ENCODE assay signal across 1 cellular context in genomic region chr14:103110681-103111296, GRCh38.
TF ChIP-seq lines count a peak whose summit lies in the region.

No MANE protein-coding gene starts in this region.

TF ChIP-seq in H1, 55 proteins besides CTCF, POLR2A, EP300 and RAD21:
- TF ChIP-seq SIN3A (conservative IDR thresholded peaks at IDR 0.05 in 1 of 2, IDR thresholded peaks at IDR 0.05 in 1 of 2; ENCODE audit: low read depth in 1 of 2, low read length in 2 of 2) (0 out of 4 replicates have a peak, but pooled peaks of 1 of the 2 experiments have one; percentile 35), SP2 (IDR thresholded peaks at IDR 0.05; ENCODE audit: low read length) (no peak)
- TF ChIP-seq, protein P1, sequence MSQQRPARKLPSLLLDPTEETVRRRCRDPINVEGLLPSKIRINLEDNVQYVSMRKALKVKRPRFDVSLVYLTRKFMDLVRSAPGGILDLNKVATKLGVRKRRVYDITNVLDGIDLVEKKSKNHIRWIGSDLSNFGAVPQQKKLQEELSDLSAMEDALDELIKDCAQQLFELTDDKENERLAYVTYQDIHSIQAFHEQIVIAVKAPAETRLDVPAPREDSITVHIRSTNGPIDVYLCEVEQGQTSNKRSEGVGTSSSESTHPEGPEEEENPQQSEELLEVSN (IDR thresholded peaks at IDR 0.05): peak; percentile 79; the same call in 1 of the 2 replicates
- TF ChIP-seq, protein P2, sequence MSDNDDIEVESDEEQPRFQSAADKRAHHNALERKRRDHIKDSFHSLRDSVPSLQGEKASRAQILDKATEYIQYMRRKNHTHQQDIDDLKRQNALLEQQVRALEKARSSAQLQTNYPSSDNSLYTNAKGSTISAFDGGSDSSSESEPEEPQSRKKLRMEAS (IDR thresholded peaks at IDR 0.05): peak; percentile 37; the same call in 1 of the 2 replicates
